ENCODE assay signal across 13 cellular contexts in the genomic region with DNA sequence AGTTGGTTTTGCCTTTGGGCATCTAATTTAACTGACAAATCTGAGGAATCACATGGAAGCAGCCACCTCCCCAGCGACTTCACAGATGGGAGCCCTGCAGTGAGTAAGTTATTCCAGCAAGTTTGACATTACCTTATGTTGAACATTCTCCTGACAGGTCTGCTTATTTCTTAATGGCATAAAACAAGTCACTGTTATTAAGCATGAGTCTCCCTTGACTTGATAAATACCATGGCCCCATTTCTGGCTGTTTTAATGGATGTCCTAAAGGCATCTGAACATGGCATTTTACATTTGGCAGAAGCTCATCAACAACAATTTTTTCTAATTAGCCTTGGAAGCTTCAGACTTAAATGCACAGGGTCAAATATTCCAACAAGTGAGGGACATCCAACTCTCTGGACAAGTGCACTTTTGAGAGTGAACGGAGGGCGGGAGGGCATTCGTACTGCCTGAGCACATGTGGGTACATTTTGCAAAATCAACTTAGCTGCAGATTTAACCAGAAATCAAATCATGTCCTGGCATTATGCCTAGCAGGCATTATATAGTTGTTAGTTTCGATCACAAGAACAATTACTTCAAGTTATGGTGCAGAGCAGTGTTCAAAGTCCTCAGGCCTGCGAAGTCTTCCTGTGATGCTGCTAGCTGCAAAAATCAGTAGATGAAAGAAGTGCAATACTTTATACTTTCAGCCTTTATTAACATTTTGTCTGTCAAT.
"Had no signal": no experiment of that assay in that cellular context is flagged by ENCODE, and none has a peak within 500 bp of the region (broad histone marks: within the 10 kb centered on the region; RNA-seq: fewer than 3 reads in every experiment).

No MANE protein-coding gene starts in this region.

- FAIRE-seq: frontal cortex, islet of Langerhans had no signal

- ATAC-seq: left lung; stimulated activated naive CD8-positive, alpha-beta T cell treated with anti-CD3 and anti-CD28 coated beads, Interleukin-15, amount 100 ng/mL, for 72 hours had no signal

- H3K4me3 ChIP-seq: heart right ventricle, left lung, uterus had no signal

- H3K27me3 ChIP-seq: heart right ventricle, left lung, uterus had no signal

- H3K36me3 ChIP-seq: heart right ventricle, left lung, uterus had no signal

- H3K4me1 ChIP-seq: heart right ventricle, left lung, uterus had no signal

- H3K27ac ChIP-seq: heart right ventricle, left lung, uterus had no signal

- H3K9me3 ChIP-seq: left lung, uterus had no signal

- DNase-seq: activated CD4-positive, alpha-beta memory T cell treated with anti-CD3 and anti-CD28 coated beads for 36 hours; activated gamma-delta T cell treated with Interleukin-2 at 50 U/mL for 16 hours; activated naive CD8-positive, alpha-beta T cell treated with anti-CD3 and anti-CD28 coated beads, Interleukin-2, amount 10 ng/mL, durations not matched to agents 7 days and 5 days; activated T-cell treated with anti-CD3 and anti-CD28 coated beads, Interleukin-2, amount 50 U/mL, for 48 hours; aorta; heart right ventricle; left lung; stimulated activated CD4-positive, alpha-beta T cell treated with anti-CD3 and anti-CD28 coated beads, Interleukin-4, amount 100 ng/mL, for 1 hour; stimulated activated naive CD8-positive, alpha-beta T cell treated with anti-CD3 and anti-CD28 coated beads, Interleukin-15, amount 100 ng/mL, for 72 hours; T1000; uterus had no signal
